18 cellular contexts compared by ENCODE assay signal in the genomic region with DNA sequence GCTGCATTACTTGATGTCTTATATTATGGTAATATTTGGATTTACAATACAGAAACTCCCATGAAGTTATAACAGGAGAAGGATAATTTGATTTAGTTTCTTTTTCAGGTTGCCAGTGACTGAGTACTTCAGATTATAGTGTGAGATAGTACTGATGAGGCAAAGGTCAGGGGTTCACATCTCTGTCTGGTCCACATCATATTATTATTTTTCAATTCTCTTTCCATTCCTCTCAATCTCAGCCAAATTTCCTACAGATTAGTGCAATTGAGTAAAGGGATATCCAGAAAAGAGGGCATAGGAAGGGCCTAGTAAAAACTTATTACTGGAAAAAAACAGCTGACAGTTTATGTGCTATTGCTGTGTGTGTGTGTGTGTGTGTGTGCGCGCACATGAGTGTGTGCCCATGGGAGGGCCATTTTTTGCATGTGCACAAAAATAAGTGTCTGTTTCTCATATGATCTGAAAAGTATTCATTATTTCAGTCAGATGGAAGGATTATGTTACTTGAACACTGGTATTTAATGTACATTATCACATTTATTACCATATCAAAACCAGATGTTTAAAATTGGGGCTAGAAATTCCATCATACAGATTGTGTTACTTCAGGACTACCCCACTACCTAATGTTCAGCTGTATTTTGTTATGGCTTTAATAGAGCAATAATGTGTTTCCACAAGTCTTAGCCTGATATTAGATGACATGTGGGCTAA.
"Had no signal": no experiment of that assay in that cellular context is flagged by ENCODE, and none has a peak within 500 bp of the region (broad histone marks: within the 10 kb centered on the region; RNA-seq: fewer than 3 reads in every experiment).

No MANE protein-coding gene starts in this region.

- DNase-seq: activated CD4-positive, alpha-beta memory T cell treated with anti-CD3 and anti-CD28 coated beads, Interleukin-2, amount 10 ng/mL, durations not matched to agents 7 days and 5 days; activated CD4-positive, alpha-beta T cell treated with anti-CD3 and anti-CD28 coated beads for 48 hours; activated CD8-positive, alpha-beta memory T cell treated with anti-CD3 and anti-CD28 coated beads, Interleukin-2, amount 10 ng/mL, durations not matched to agents 7 days and 5 days; activated naive CD4-positive, alpha-beta T cell; activated naive CD8-positive, alpha-beta T cell treated with anti-CD3 and anti-CD28 coated beads for 36 hours; activated T-cell treated with anti-CD3 and anti-CD28 coated beads, Interleukin-2, amount 50 U/mL, for 1 hour; brain microvascular endothelial cell; colonic mucosa; erythroblast; naive thymus-derived CD8-positive, alpha-beta T cell; pancreas; right lobe of liver; stimulated activated CD4-positive, alpha-beta T cell treated with anti-CD3 and anti-CD28 coated beads, Interleukin-4, amount 100 ng/mL, for 1 hour; stimulated activated naive CD8-positive, alpha-beta T cell treated with anti-CD3 and anti-CD28 coated beads, Interleukin-15, amount 100 ng/mL, for 72 hours had no signal

- H3K4me3 Mint-ChIP-seq: activated CD4-positive, alpha-beta memory T cell treated with anti-CD3 and anti-CD28 coated beads, Interleukin-2, amount 10 ng/mL, durations not matched to agents 7 days and 5 days; activated CD8-positive, alpha-beta memory T cell treated with anti-CD3 and anti-CD28 coated beads, Interleukin-2, amount 10 ng/mL, durations not matched to agents 7 days and 5 days; activated naive CD8-positive, alpha-beta T cell treated with anti-CD3 and anti-CD28 coated beads for 36 hours; activated T-helper 17 cell treated with anti-CD3 and anti-CD28 coated beads, Interleukin-2, amount 50 U/mL, for 72 hours; central memory CD8-positive, alpha-beta T cell; naive thymus-derived CD8-positive, alpha-beta T cell; stimulated activated naive CD8-positive, alpha-beta T cell treated with anti-CD3 and anti-CD28 coated beads, Interleukin-15, amount 100 ng/mL, for 72 hours had no signal

- H3K27me3 Mint-ChIP-seq: activated CD4-positive, alpha-beta memory T cell treated with anti-CD3 and anti-CD28 coated beads, Interleukin-2, amount 10 ng/mL, durations not matched to agents 7 days and 5 days; activated CD8-positive, alpha-beta memory T cell treated with anti-CD3 and anti-CD28 coated beads, Interleukin-2, amount 10 ng/mL, durations not matched to agents 7 days and 5 days; activated naive CD8-positive, alpha-beta T cell treated with anti-CD3 and anti-CD28 coated beads for 36 hours; activated T-helper 17 cell treated with anti-CD3 and anti-CD28 coated beads, Interleukin-2, amount 50 U/mL, for 72 hours; central memory CD8-positive, alpha-beta T cell; naive thymus-derived CD8-positive, alpha-beta T cell; stimulated activated naive CD8-positive, alpha-beta T cell treated with anti-CD3 and anti-CD28 coated beads, Interleukin-15, amount 100 ng/mL, for 72 hours had no signal

- H3K27me3 ChIP-seq: brain microvascular endothelial cell, colonic mucosa, pancreas, right lobe of liver had no signal

- H3K36me3 Mint-ChIP-seq: activated CD8-positive, alpha-beta memory T cell treated with anti-CD3 and anti-CD28 coated beads, Interleukin-2, amount 10 ng/mL, durations not matched to agents 7 days and 5 days; activated naive CD8-positive, alpha-beta T cell treated with anti-CD3 and anti-CD28 coated beads for 36 hours; naive thymus-derived CD8-positive, alpha-beta T cell had no signal

- H3K27ac Mint-ChIP-seq: activated CD4-positive, alpha-beta memory T cell treated with anti-CD3 and anti-CD28 coated beads, Interleukin-2, amount 10 ng/mL, durations not matched to agents 7 days and 5 days; activated CD8-positive, alpha-beta memory T cell treated with anti-CD3 and anti-CD28 coated beads, Interleukin-2, amount 10 ng/mL, durations not matched to agents 7 days and 5 days; activated naive CD8-positive, alpha-beta T cell treated with anti-CD3 and anti-CD28 coated beads for 36 hours; activated T-helper 17 cell treated with anti-CD3 and anti-CD28 coated beads, Interleukin-2, amount 50 U/mL, for 72 hours; naive thymus-derived CD8-positive, alpha-beta T cell; stimulated activated naive CD8-positive, alpha-beta T cell treated with anti-CD3 and anti-CD28 coated beads, Interleukin-15, amount 100 ng/mL, for 72 hours had no signal

- FAIRE-seq: pancreas, TTC549 had no signal

- H3K4me3 ChIP-seq: colonic mucosa, pancreas, right lobe of liver had no signal

- H3K4me1 Mint-ChIP-seq: activated CD4-positive, alpha-beta memory T cell treated with anti-CD3 and anti-CD28 coated beads, Interleukin-2, amount 10 ng/mL, durations not matched to agents 7 days and 5 days; activated CD8-positive, alpha-beta memory T cell treated with anti-CD3 and anti-CD28 coated beads, Interleukin-2, amount 10 ng/mL, durations not matched to agents 7 days and 5 days; activated naive CD8-positive, alpha-beta T cell treated with anti-CD3 and anti-CD28 coated beads for 36 hours; activated T-helper 17 cell treated with anti-CD3 and anti-CD28 coated beads, Interleukin-2, amount 50 U/mL, for 72 hours; central memory CD8-positive, alpha-beta T cell; naive thymus-derived CD8-positive, alpha-beta T cell; stimulated activated naive CD8-positive, alpha-beta T cell treated with anti-CD3 and anti-CD28 coated beads, Interleukin-15, amount 100 ng/mL, for 72 hours had no signal

- H3K4me2 ChIP-seq: smooth muscle cell had no signal

- H3K36me3 ChIP-seq: brain microvascular endothelial cell, colonic mucosa, pancreas, right lobe of liver had no signal

- H3K27ac ChIP-seq: brain microvascular endothelial cell, colonic mucosa, pancreas, right lobe of liver had no signal

- H3K4me1 ChIP-seq: colonic mucosa, pancreas, right lobe of liver had no signal

- H3K9me3 Mint-ChIP-seq: activated CD4-positive, alpha-beta memory T cell treated with anti-CD3 and anti-CD28 coated beads, Interleukin-2, amount 10 ng/mL, durations not matched to agents 7 days and 5 days had no signal

- H3K9me3 ChIP-seq: colonic mucosa, pancreas, right lobe of liver had no signal
